17 cellular contexts compared by ENCODE assay signal in genomic region chr7:92749327-92749730, GRCh38.
DNase-seq lines count a peak whose midpoint lies in the region; ATAC-seq and TF ChIP-seq lines count a peak whose summit lies in the region.
"Had no signal": no experiment of that assay in that cellular context is flagged by ENCODE, and none has a peak within 500 bp of the region (broad histone marks: within the 10 kb centered on the region; RNA-seq: fewer than 3 reads in every experiment).

No MANE protein-coding gene starts in this region.

- H3K27me3 ChIP-seq in hepatocyte, result no peaks in the 10 kb centered on the region

- no peaks in the 10 kb centered on the region for H3K9me3 Mint-ChIP-seq in stimulated activated naive CD8-positive, alpha-beta T cell treated with anti-CD3 and anti-CD28 coated beads, Interleukin-15, Interleukin-2, amounts not matched to agents 100 ng/mL and 50 ng/mL, for 24 hours
- H3K9me3 Mint-ChIP-seq in activated T-helper 17 cell treated with anti-CD3 and anti-CD28 coated beads, Interleukin-2, amount 50 U/mL, for 72 hours, result no peaks in the 10 kb centered on the region

- no peaks in the 10 kb centered on the region for H3K36me3 ChIP-seq in hepatocyte (replicated peaks; ENCODE audit: insufficient read depth, low read depth)

- no peak for ATAC-seq in stimulated activated naive CD8-positive, alpha-beta T cell treated with anti-CD3 and anti-CD28 coated beads, Interleukin-15, Interleukin-2, amounts not matched to agents 100 U/mL and 50 U/mL, for 24 hours
- peak; percentile 30 for ATAC-seq in activated T-helper 17 cell treated with anti-CD3 and anti-CD28 coated beads, Interleukin-2, amount 50 U/mL, for 72 hours (replicated peaks)
- ATAC-seq in HG02623 (IDR thresholded peaks at IDR 0.05; ENCODE audit: unreplicated experiment) (no peak), HG02763 (IDR thresholded peaks at IDR 0.05; ENCODE audit: unreplicated experiment) (no peak)

- H3K4me3 Mint-ChIP-seq in stimulated activated naive CD8-positive, alpha-beta T cell treated with anti-CD3 and anti-CD28 coated beads, Interleukin-15, Interleukin-2, amounts not matched to agents 100 ng/mL and 50 ng/mL, for 24 hours, result no peak overlapping the region
- peak overlapping the region; percentile 36 for H3K4me3 Mint-ChIP-seq in activated T-helper 17 cell treated with anti-CD3 and anti-CD28 coated beads, Interleukin-2, amount 50 U/mL, for 72 hours

- TF ChIP-seq CTCF in hepatocyte (IDR thresholded peaks at IDR 0.05; ENCODE audit: poor library complexity), result no peak

- no peak overlapping the region for H3K4me3 ChIP-seq in hepatocyte

- H3K27ac ChIP-seq in hepatocyte, result peak overlapping the region; percentile 26
- H3K27ac ChIP-seq: parathyroid adenoma had no signal

- H3K79me2 ChIP-seq in hepatocyte, result peaks cover 79% of the 10 kb centered on the region

- peak overlapping the region; percentile 9 for H3K4me2 ChIP-seq in hepatocyte

- no peak for DNase-seq in stimulated activated naive CD8-positive, alpha-beta T cell treated with anti-CD3 and anti-CD28 coated beads, Interleukin-15, Interleukin-2, amounts not matched to agents 100 U/mL and 50 U/mL, for 24 hours
- no peak for DNase-seq in hepatocyte (ENCODE audit: low spot score)
- no peak for DNase-seq in SHP77 treated with DMSO at 0.1 percent for 48 hours (lab: John Stamatoyannopoulos, UW)
- no peak for DNase-seq in SKM-1 treated with dmso at 0.1 percent for 144 hours (lab: John Stamatoyannopoulos, UW; ENCODE audit: unreplicated experiment)
- DNase-seq: activated CD4-positive, alpha-beta T cell treated with anti-CD3 and anti-CD28 coated beads for 48 hours; activated gamma-delta T cell treated with Interleukin-2 at 50 U/mL for 16 hours; AML-193; effector memory CD4-positive, alpha-beta T cell; foreskin melanocyte; NCI-H1930; NCI-H526; stimulated activated CD4-positive, alpha-beta T cell treated with anti-CD3 and anti-CD28 coated beads, Interleukin-12 subunit alpha, Interleukin-12 subunit beta, amount 100 ng/mL, for 4 hours had no signal

- H3K9me2 ChIP-seq in hepatocyte (replicated peaks; ENCODE audit: insufficient read depth), result no peaks in the 10 kb centered on the region

- H3K27ac Mint-ChIP-seq in stimulated activated naive CD8-positive, alpha-beta T cell treated with anti-CD3 and anti-CD28 coated beads, Interleukin-15, Interleukin-2, amounts not matched to agents 100 ng/mL and 50 ng/mL, for 24 hours, result peak overlapping the region; percentile 22
- peak overlapping the region; percentile 65 for H3K27ac Mint-ChIP-seq in activated T-helper 17 cell treated with anti-CD3 and anti-CD28 coated beads, Interleukin-2, amount 50 U/mL, for 72 hours

- no peaks in the 10 kb centered on the region for H3K27me3 Mint-ChIP-seq in stimulated activated naive CD8-positive, alpha-beta T cell treated with anti-CD3 and anti-CD28 coated beads, Interleukin-15, Interleukin-2, amounts not matched to agents 100 ng/mL and 50 ng/mL, for 24 hours
- no peaks in the 10 kb centered on the region for H3K27me3 Mint-ChIP-seq in activated T-helper 17 cell treated with anti-CD3 and anti-CD28 coated beads, Interleukin-2, amount 50 U/mL, for 72 hours

- H4K20me1 ChIP-seq in hepatocyte (ENCODE audit: insufficient read depth, poor library complexity, severe bottlenecking), result no peaks in the 10 kb centered on the region

- no peaks in the 10 kb centered on the region for H3K9me3 ChIP-seq in hepatocyte (ENCODE audit: low read depth)

- peaks cover 88% of the 10 kb centered on the region for H3K36me3 Mint-ChIP-seq in stimulated activated naive CD8-positive, alpha-beta T cell treated with anti-CD3 and anti-CD28 coated beads, Interleukin-15, Interleukin-2, amounts not matched to agents 100 ng/mL and 50 ng/mL, for 24 hours (ENCODE audit: low read depth)
- peaks cover 88% of the 10 kb centered on the region for H3K36me3 Mint-ChIP-seq in activated T-helper 17 cell treated with anti-CD3 and anti-CD28 coated beads, Interleukin-2, amount 50 U/mL, for 72 hours (ENCODE audit: low read depth)

- peaks cover 77% of the 10 kb centered on the region for H3K4me1 Mint-ChIP-seq in stimulated activated naive CD8-positive, alpha-beta T cell treated with anti-CD3 and anti-CD28 coated beads, Interleukin-15, Interleukin-2, amounts not matched to agents 100 ng/mL and 50 ng/mL, for 24 hours (ENCODE audit: low read depth)
- peaks cover 44% of the 10 kb centered on the region for H3K4me1 Mint-ChIP-seq in activated T-helper 17 cell treated with anti-CD3 and anti-CD28 coated beads, Interleukin-2, amount 50 U/mL, for 72 hours

- H2AFZ ChIP-seq in hepatocyte, result no peak overlapping the region
- H2AFZ ChIP-seq: parathyroid adenoma had no signal

- H3K4me1 ChIP-seq in hepatocyte (ENCODE audit: insufficient read depth), result peaks cover 22% of the 10 kb centered on the region
- H3K4me1 ChIP-seq: parathyroid adenoma had no signal
